ENCODE assay signal across 34 cellular contexts in genomic region chr11:110808291-110808690, GRCh38.
"Had no signal": no experiment of that assay in that cellular context is flagged by ENCODE, and none has a peak within 500 bp of the region (broad histone marks: within the 10 kb centered on the region; RNA-seq: fewer than 3 reads in every experiment).

No MANE protein-coding gene starts in this region.

- H3K36me3 ChIP-seq: breast epithelium, esophagus muscularis mucosa, heart left ventricle, pancreas, prostate gland, thoracic aorta, uterus had no signal

- H3K9me3 Mint-ChIP-seq: activated CD4-positive, alpha-beta T cell treated with anti-CD3 and anti-CD28 coated beads, Interleukin-2, amount 10 ng/mL, durations not matched to agents 24 days and 14 days; activated naive CD4-positive, alpha-beta T cell treated with anti-CD3 and anti-CD28 coated beads, Interleukin-2, amount 50 U/mL, for 72 hours; activated T-cell treated with anti-CD3 and anti-CD28 coated beads, Interleukin-2, amount 50 U/mL, for 72 hours; endodermal cell; immature natural killer cell; naive B cell; nephron progenitor cell; stimulated activated effector memory CD8-positive, alpha-beta T cell treated with anti-CD3 and anti-CD28 coated beads, Interleukin-12 subunit alpha, Interleukin-12 subunit beta, amount 100 ng/mL, for 72 hours; stimulated activated naive CD8-positive, alpha-beta T cell treated with anti-CD3 and anti-CD28 coated beads, Interleukin-15, Interleukin-2, amounts not matched to agents 100 ng/mL and 50 ng/mL, for 24 hours had no signal

- FAIRE-seq: kidney, pancreas had no signal

- H3K9me3 ChIP-seq: breast epithelium, esophagus muscularis mucosa, heart left ventricle, pancreas, prostate gland, thoracic aorta, uterus had no signal

- DNase-seq: activated CD4-positive, alpha-beta T cell treated with anti-CD3 and anti-CD28 coated beads, Interleukin-2, amount 10 ng/mL, durations not matched to agents 24 days and 14 days; activated CD4-positive, CD25-positive, alpha-beta regulatory T cell treated with anti-CD3 and anti-CD28 coated beads, Interleukin-2, amount 50 U/mL, for 72 hours; activated CD8-positive, alpha-beta memory T cell treated with anti-CD3 and anti-CD28 coated beads, Interleukin-2, amount 10 ng/mL, durations not matched to agents 7 days and 5 days; activated CD8-positive, alpha-beta T cell treated with anti-CD3 and anti-CD28 coated beads, Interleukin-2, amount 10 ng/mL, durations not matched to agents 7 days and 5 days; activated naive CD4-positive, alpha-beta T cell; activated T-cell treated with anti-CD3 and anti-CD28 coated beads, Interleukin-2, amount 50 U/mL, for 72 hours; central memory CD4-positive, alpha-beta T cell; endodermal cell; foreskin keratinocyte; heart left ventricle; hypothalamus; immature natural killer cell; kidney; left colon; mammary epithelial cell; naive B cell; nephron progenitor cell; pancreas; retina; stimulated activated CD4-positive, alpha-beta T cell treated with anti-CD3 and anti-CD28 coated beads, Interleukin-12 subunit alpha, Interleukin-12 subunit beta, amount 100 ng/mL, for 4 hours; stimulated activated CD4-positive, alpha-beta T cell treated with anti-CD3 and anti-CD28 coated beads, Interleukin-4, amount 100 ng/mL, for 1 hour; T-helper 17 cell; T1000; trophoblast cell; uterus had no signal

- H3K27ac ChIP-seq: breast epithelium, esophagus muscularis mucosa, foreskin keratinocyte, heart left ventricle, pancreas, prostate gland, skin epidermis, thoracic aorta, uterus had no signal

- H3K4me3 ChIP-seq: breast epithelium, esophagus muscularis mucosa, heart left ventricle, pancreas, prostate gland, skin epidermis, thoracic aorta, uterus had no signal

- ATAC-seq: activated CD8-positive, alpha-beta memory T cell treated with anti-CD3 and anti-CD28 coated beads, Interleukin-2, amount 10 ng/mL, durations not matched to agents 7 days and 5 days; activated CD8-positive, alpha-beta T cell treated with anti-CD3 and anti-CD28 coated beads, Interleukin-2, amount 10 ng/mL, durations not matched to agents 7 days and 5 days; activated naive CD4-positive, alpha-beta T cell treated with anti-CD3 and anti-CD28 coated beads, Interleukin-2, amount 50 U/mL, for 72 hours; activated T-cell treated with anti-CD3 and anti-CD28 coated beads, Interleukin-2, amount 50 U/mL, for 72 hours; foreskin keratinocyte; heart left ventricle; left colon; pancreas; sciatic nerve; stimulated activated effector memory CD8-positive, alpha-beta T cell treated with anti-CD3 and anti-CD28 coated beads, Interleukin-12 subunit alpha, Interleukin-12 subunit beta, amount 100 ng/mL, for 72 hours; T-helper 17 cell had no signal

- H3K27me3 Mint-ChIP-seq: activated CD4-positive, alpha-beta T cell treated with anti-CD3 and anti-CD28 coated beads, Interleukin-2, amount 10 ng/mL, durations not matched to agents 24 days and 14 days; activated CD8-positive, alpha-beta memory T cell treated with anti-CD3 and anti-CD28 coated beads, Interleukin-2, amount 10 ng/mL, durations not matched to agents 7 days and 5 days; T-helper 17 cell had no signal

- H3K27me3 ChIP-seq: breast epithelium, esophagus muscularis mucosa, heart left ventricle, uterus had no signal

- H3K4me3 Mint-ChIP-seq: activated CD4-positive, alpha-beta T cell treated with anti-CD3 and anti-CD28 coated beads, Interleukin-2, amount 10 ng/mL, durations not matched to agents 24 days and 14 days; activated CD8-positive, alpha-beta memory T cell treated with anti-CD3 and anti-CD28 coated beads, Interleukin-2, amount 10 ng/mL, durations not matched to agents 7 days and 5 days; activated CD8-positive, alpha-beta T cell treated with anti-CD3 and anti-CD28 coated beads, Interleukin-2, amount 10 ng/mL, durations not matched to agents 7 days and 5 days; activated T-cell treated with anti-CD3 and anti-CD28 coated beads, Interleukin-2, amount 50 U/mL, for 72 hours; endodermal cell; immature natural killer cell; naive B cell; nephron progenitor cell; stimulated activated effector memory CD8-positive, alpha-beta T cell treated with anti-CD3 and anti-CD28 coated beads, Interleukin-12 subunit alpha, Interleukin-12 subunit beta, amount 100 ng/mL, for 72 hours; stimulated activated naive CD8-positive, alpha-beta T cell treated with anti-CD3 and anti-CD28 coated beads, Interleukin-15, Interleukin-2, amounts not matched to agents 100 ng/mL and 50 ng/mL, for 24 hours; T-helper 17 cell had no signal

- H3K4me1 ChIP-seq: breast epithelium, esophagus muscularis mucosa, foreskin keratinocyte, heart left ventricle, pancreas, prostate gland, uterus had no signal

- H3K4me1 Mint-ChIP-seq: activated CD4-positive, alpha-beta T cell treated with anti-CD3 and anti-CD28 coated beads, Interleukin-2, amount 10 ng/mL, durations not matched to agents 24 days and 14 days; activated CD8-positive, alpha-beta memory T cell treated with anti-CD3 and anti-CD28 coated beads, Interleukin-2, amount 10 ng/mL, durations not matched to agents 7 days and 5 days; endodermal cell; immature natural killer cell; stimulated activated effector memory CD8-positive, alpha-beta T cell treated with anti-CD3 and anti-CD28 coated beads, Interleukin-12 subunit alpha, Interleukin-12 subunit beta, amount 100 ng/mL, for 72 hours; T-helper 17 cell had no signal

- H3K27ac Mint-ChIP-seq: activated CD4-positive, alpha-beta T cell treated with anti-CD3 and anti-CD28 coated beads, Interleukin-2, amount 10 ng/mL, durations not matched to agents 24 days and 14 days; activated CD8-positive, alpha-beta memory T cell treated with anti-CD3 and anti-CD28 coated beads, Interleukin-2, amount 10 ng/mL, durations not matched to agents 7 days and 5 days; activated CD8-positive, alpha-beta T cell treated with anti-CD3 and anti-CD28 coated beads, Interleukin-2, amount 10 ng/mL, durations not matched to agents 7 days and 5 days; activated naive CD4-positive, alpha-beta T cell treated with anti-CD3 and anti-CD28 coated beads, Interleukin-2, amount 50 U/mL, for 72 hours; activated T-cell treated with anti-CD3 and anti-CD28 coated beads, Interleukin-2, amount 50 U/mL, for 72 hours; endodermal cell; immature natural killer cell; nephron progenitor cell; stimulated activated effector memory CD8-positive, alpha-beta T cell treated with anti-CD3 and anti-CD28 coated beads, Interleukin-12 subunit alpha, Interleukin-12 subunit beta, amount 100 ng/mL, for 72 hours; stimulated activated naive CD8-positive, alpha-beta T cell treated with anti-CD3 and anti-CD28 coated beads, Interleukin-15, Interleukin-2, amounts not matched to agents 100 ng/mL and 50 ng/mL, for 24 hours; T-helper 17 cell had no signal

- H3K36me3 Mint-ChIP-seq: activated CD8-positive, alpha-beta memory T cell treated with anti-CD3 and anti-CD28 coated beads, Interleukin-2, amount 10 ng/mL, durations not matched to agents 7 days and 5 days; activated naive CD4-positive, alpha-beta T cell treated with anti-CD3 and anti-CD28 coated beads, Interleukin-2, amount 50 U/mL, for 72 hours; immature natural killer cell; naive B cell; stimulated activated effector memory CD8-positive, alpha-beta T cell treated with anti-CD3 and anti-CD28 coated beads, Interleukin-12 subunit alpha, Interleukin-12 subunit beta, amount 100 ng/mL, for 72 hours had no signal
